In the genomic region with DNA sequence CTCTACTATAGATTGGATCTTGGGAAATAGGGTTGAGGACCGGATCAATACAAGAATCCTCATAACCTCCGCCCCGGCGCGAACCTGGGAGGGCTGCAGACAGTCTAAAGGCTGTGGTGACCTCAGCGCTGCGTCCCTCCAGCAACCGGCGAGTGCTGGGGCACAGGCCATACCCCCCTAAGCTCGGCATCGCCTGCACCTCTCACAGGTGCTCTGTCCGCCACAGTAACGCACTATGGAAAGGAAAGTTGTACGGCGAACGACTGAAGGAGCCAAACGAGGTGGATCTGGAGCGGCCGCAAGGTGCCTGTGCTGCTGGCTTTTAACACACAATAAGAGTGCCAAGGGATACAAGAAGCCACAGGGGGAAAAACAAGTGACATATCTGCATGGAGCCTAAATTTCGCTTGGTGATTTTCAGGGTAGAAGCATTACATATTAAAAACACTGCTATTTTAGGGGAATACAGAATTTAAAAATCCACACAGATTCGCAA, we compare ENCODE assay signal across 8 cellular contexts. TPM values are rescaled to one million over a fixed set of nuclear protein-coding genes. Genes with fewer than 3 reads are reported as not detected.
DNase-seq lines count a peak whose midpoint lies in the region; ATAC-seq and TF ChIP-seq lines count a peak whose summit lies in the region.

No MANE protein-coding gene starts in this region.

- H3K4me3 ChIP-seq in mucosa of rectum (ENCODE audit: low read length in 2 of 2) = peak overlapping the region; percentile 97 to 98

- TF ChIP-seq POLR2A in GM18505 (IDR thresholded peaks at IDR 0.05; ENCODE audit: borderline replicate concordance, extremely low read depth, insufficient read depth, insufficient read length) = no peak

- H3K4me1 Mint-ChIP-seq in activated CD4-positive, alpha-beta T cell treated with anti-CD3 and anti-CD28 coated beads, Interleukin-2, amount 10 ng/mL, durations not matched to agents 24 days and 14 days = peaks cover 49% of the 10 kb centered on the region

- ATAC-seq in GM18505 (IDR thresholded peaks at IDR 0.05; ENCODE audit: unreplicated experiment) = no peak
- no peak for ATAC-seq in GM19395 (IDR thresholded peaks at IDR 0.05; ENCODE audit: unreplicated experiment)

- H3K27ac ChIP-seq in mucosa of rectum (ENCODE audit: low read depth in 2 of 2, low read length in 2 of 2) (peak overlapping the region; percentile 99 to 100), substantia nigra (ENCODE audit: low read depth, low read length, poor library complexity, severe bottlenecking) (peak overlapping the region; percentile 95)

- peaks cover 11 to 16% of the 10 kb centered on the region in 2 donors for H3K36me3 ChIP-seq in mucosa of rectum (ENCODE audit: control insufficient read depth in 2 of 2, insufficient read depth in 2 of 2, low read length in 2 of 2)

- no peaks in the 10 kb centered on the region for H3K9me3 Mint-ChIP-seq in activated CD4-positive, alpha-beta T cell treated with anti-CD3 and anti-CD28 coated beads, Interleukin-2, amount 10 ng/mL, durations not matched to agents 24 days and 14 days

- H3K4me1 ChIP-seq in mucosa of rectum (ENCODE audit: control insufficient read depth in 2 of 2, insufficient read depth in 2 of 2, low read length in 2 of 2) = peaks cover 45 to 47% of the 10 kb centered on the region in 2 donors

- H3K9me3 ChIP-seq in mucosa of rectum (ENCODE audit: control insufficient read depth in 2 of 2, low read length in 2 of 2) = no peaks in the 10 kb centered on the region

- intact Hi-C loops in activated CD4-positive, alpha-beta T cell treated with anti-CD3 and anti-CD28 coated beads, Interleukin-2, amount 10 ng/mL, durations not matched to agents 24 days and 14 days (cut with micrococcal nuclease) = loop anchor here (1.0 to 10.0 kb wide), 10 partner anchors 33 to 910 kb away; partner anchors contain the start of genes KCNA3, LAMTOR5, PSMA5 and STRIP1

- peak overlapping the region; percentile 92 to 97 for H3K9ac ChIP-seq in mucosa of rectum (ENCODE audit: low read depth in 1 of 2, low read length in 2 of 2)

- peaks cover 31% of the 10 kb centered on the region for H3K36me3 Mint-ChIP-seq in activated CD4-positive, alpha-beta T cell treated with anti-CD3 and anti-CD28 coated beads, Interleukin-2, amount 10 ng/mL, durations not matched to agents 24 days and 14 days (ENCODE audit: low read depth)

- DNase-seq in DMS79 treated with DMSO at 0.1 percent for 48 hours (lab: John Stamatoyannopoulos, UW) = peak; percentile 83
- DNase-seq in MV-4-11 (lab: John Stamatoyannopoulos, UW) = peak; percentile 42
- peak; percentile 84 for DNase-seq in activated CD4-positive, alpha-beta T cell treated with anti-CD3 and anti-CD28 coated beads, Interleukin-2, amount 10 ng/mL, durations not matched to agents 24 days and 14 days
- peak; percentile 15 for DNase-seq in effector CD8-positive, alpha-beta T cell (lab: John Stamatoyannopoulos, UW)
- peak in 27 of 49 donors; percentile 9 to 60 (median 23) for DNase-seq in substantia nigra (lab: John Stamatoyannopoulos, UW)

- no peak overlapping the region for H3K4me3 Mint-ChIP-seq in activated CD4-positive, alpha-beta T cell treated with anti-CD3 and anti-CD28 coated beads, Interleukin-2, amount 10 ng/mL, durations not matched to agents 24 days and 14 days

- H3K27ac Mint-ChIP-seq in activated CD4-positive, alpha-beta T cell treated with anti-CD3 and anti-CD28 coated beads, Interleukin-2, amount 10 ng/mL, durations not matched to agents 24 days and 14 days = no peak overlapping the region

- no peaks in the 10 kb centered on the region for H3K27me3 Mint-ChIP-seq in activated CD4-positive, alpha-beta T cell treated with anti-CD3 and anti-CD28 coated beads, Interleukin-2, amount 10 ng/mL, durations not matched to agents 24 days and 14 days

- no peaks in the 10 kb centered on the region for H3K27me3 ChIP-seq in mucosa of rectum (ENCODE audit: control insufficient read depth in 2 of 2, insufficient read depth in 2 of 2, low read length in 2 of 2)

RNA-seq across cellular contexts. Expression of gene RBM15, which starts 1.4 kb away (rescaled TPM):
- 55.6 and 57.1 TPM in 2 replicates for total RNA-seq in activated CD4-positive, alpha-beta T cell treated with anti-CD3 and anti-CD28 coated beads, Interleukin-2, amount 10 ng/mL, durations not matched to agents 24 days and 14 days

RNA-seq across cellular contexts. Expression of gene SLC16A4, which starts 53.1 kb away (rescaled TPM):
- 0.43 and 0.44 TPM in 2 replicates for total RNA-seq in activated CD4-positive, alpha-beta T cell treated with anti-CD3 and anti-CD28 coated beads, Interleukin-2, amount 10 ng/mL, durations not matched to agents 24 days and 14 days

Comparison
In these comparisons a context has a peak if more than half of its experiments do, and no peak if none do; other contexts are left out.
1. DNase-seq: peak in every context shown above with its lines; median percentile 84 in activated CD4-positive, alpha-beta T cell treated with anti-CD3 and anti-CD28 coated beads, Interleukin-2, amount 10 ng/mL, durations not matched to agents 24 days and 14 days; 83 in DMS79 treated with DMSO at 0.1 percent for 48 hours; 42 in MV-4-11; 23 in substantia nigra; 15 in effector CD8-positive, alpha-beta T cell.